9 cellular contexts compared by ENCODE assay signal in genomic region chr5:7392401-7393024, GRCh38. TPM values are rescaled to one million over a fixed set of nuclear protein-coding genes. Genes with fewer than 3 reads are reported as not detected.
DNase-seq lines count a peak whose midpoint lies in the region; ATAC-seq, FAIRE-seq and TF ChIP-seq lines count a peak whose summit lies in the region.
"Had no signal": no experiment of that assay in that cellular context is flagged by ENCODE, and none has a peak within 500 bp of the region (broad histone marks: within the 10 kb centered on the region; RNA-seq: fewer than 3 reads in every experiment).

No MANE protein-coding gene starts in this region.

- CTCF ChIA-PET in HepG2 (lab: Yijun Ruan, JAX; ENCODE audit: low intra/inter-chr PET ratio, low total read pairs) = interaction anchor here (1.2 kb wide), 1 partner anchor 572 kb away, joined by 7 read pairs; no protein-coding TSS in a partner anchor

- in situ Hi-C loops in astrocyte of the cerebellum (cut with HindIII; ENCODE audit: low sequenced_read_pairs) (no loop called here), HepG2 (cut with HindIII; ENCODE audit: extremely low pct_ligation_motif_present, low pct_unique_long_range_greater_than_20kb) (loop anchor here (25.0 kb wide), 1 partner anchor 580 kb away; no protein-coding TSS in a partner anchor)

- TF ChIP-seq EP300 in HepG2 (IDR thresholded peaks at IDR 0.05; ENCODE audit: low read depth in 2 of 2, low read length in 2 of 2) (no peak), HepG2 (CRISPR knock-in tag; IDR thresholded peaks at IDR 0.05; ENCODE audit: borderline replicate concordance) (no peak)

- H2AFZ ChIP-seq in HepG2 (ENCODE audit: low read length) = no peak overlapping the region

- no peaks in the 10 kb centered on the region for H3K79me2 ChIP-seq in HepG2 (ENCODE audit: insufficient read depth, low read length)

- BruUV-seq in HepG2 (replicated peaks; lab: Mats Ljungman, UMichigan) = no TSS peak

- intact Hi-C loops in HepG2 (cut with micrococcal nuclease; ENCODE audit: unreplicated experiment) = loop anchor here (2.0 kb wide), 1 partner anchor 132 kb away; no protein-coding TSS in a partner anchor

- FAIRE-seq in HepG2 (lab: Jason Lieb, UNC) = peak; percentile 66

- no peak overlapping the region for H3K9ac ChIP-seq in HepG2 (ENCODE audit: insufficient read depth, low read depth, low read length)

- POLR2A ChIA-PET in HepG2 (lab: Yijun Ruan, JAX) = no interaction called here

- H3K27ac ChIP-seq in HepG2 (ENCODE audit: extremely low read length, insufficient read depth, low read length) = no peak overlapping the region
- H3K27ac ChIP-seq: epithelial cell of prostate had no signal

- ATAC-seq in HepG2 = peak; percentile 54
- no peak for ATAC-seq in HG02588 (IDR thresholded peaks at IDR 0.05; ENCODE audit: unreplicated experiment)
- ATAC-seq in HG03354 (IDR thresholded peaks at IDR 0.05; ENCODE audit: poor library complexity, severe bottlenecking, unreplicated experiment) = no peak
- no peak for ATAC-seq in HG03457 (IDR thresholded peaks at IDR 0.05; ENCODE audit: unreplicated experiment)

- no peak for TF ChIP-seq POLR2A in NB4 (IDR thresholded peaks at IDR 0.05; ENCODE audit: extremely low read depth, insufficient read length)
- TF ChIP-seq POLR2A in HepG2 (IDR thresholded peaks at IDR 0.05; ENCODE audit: insufficient read depth in 1 of 2, low read depth in 2 of 2, low read length in 2 of 2) = no peak

- H3K9me3 ChIP-seq in HepG2 (ENCODE audit: low read length) = no peaks in the 10 kb centered on the region

- TF ChIP-seq RAD21 in HepG2 (CRISPR knock-in tag; IDR thresholded peaks at IDR 0.05) = no peak

- TF ChIP-seq CTCF in NB4 (IDR thresholded peaks at IDR 0.05; ENCODE audit: low read depth, low read length) (peak; percentile 52), astrocyte of the cerebellum (IDR thresholded peaks at IDR 0.05; ENCODE audit: low read depth, low read length, missing control alignments) (peak; percentile 80), HepG2 (CRISPR knock-in tag; IDR thresholded peaks at IDR 0.05) (peak; percentile 52)

- H3K4me1 ChIP-seq in HepG2 (ENCODE audit: insufficient read depth, low read length) = no peaks in the 10 kb centered on the region

- peaks cover 0 to 18% of the 10 kb centered on the region in 2 experiments; a peak in 3 of 5 replicates for H3K27me3 ChIP-seq in HepG2 (ENCODE audit: control insufficient read depth in 1 of 2, insufficient read depth in 2 of 2, low read length in 2 of 2)

- H4K20me1 ChIP-seq in HepG2 (ENCODE audit: insufficient read depth, low read length) = no peaks in the 10 kb centered on the region; the same call in 1 of the 2 replicates

- H3K4me3 ChIP-seq in NB4 (ENCODE audit: low read depth, low read length) (no peak overlapping the region), astrocyte of the cerebellum (ENCODE audit: low read depth, low read length) (no peak overlapping the region), HepG2 (replicated peaks in 1 of 3; ENCODE audit: insufficient read depth in 1 of 3, low read depth in 2 of 3, low read length in 3 of 3) (no peak overlapping the region)

- peak; percentile 90 for DNase-seq in DMS153 treated with DMSO at 0.1 percent for 48 hours (lab: John Stamatoyannopoulos, UW; ENCODE audit: unreplicated experiment)
- DNase-seq in NB4 (ENCODE audit: low read depth) = peak; percentile 31
- peak; percentile 33 for DNase-seq in astrocyte of the cerebellum (ENCODE audit: low read depth)
- peak; percentile 6 for DNase-seq in HepG2 (ENCODE audit: low spot score)
- no peak for DNase-seq in HCEC 1CT

- no peaks in the 10 kb centered on the region for H3K36me3 ChIP-seq in HepG2 (replicated peaks in 1 of 2; ENCODE audit: control insufficient read depth in 1 of 2, insufficient read depth in 2 of 2, low read length in 2 of 2)

- 35% methylated on average over 7 of the region's 7 CpGs for WGBS in HepG2 (ENCODE audit: low lambda C conversion rate)

- H3K4me2 ChIP-seq in HepG2 (ENCODE audit: low read depth, low read length) = no peak overlapping the region

TF ChIP-seq in HepG2, 621 proteins besides CTCF, POLR2A, EP300 and RAD21:
- TF ChIP-seq ZNF563 (CRISPR knock-in tag; IDR thresholded peaks at IDR 0.05) (no peak), SMC3 (IDR thresholded peaks at IDR 0.05; ENCODE audit: low read length) (peak; percentile 38; the same call in 1 of the 2 replicates), GABPA (IDR thresholded peaks at IDR 0.05; ENCODE audit: low read depth, low read length) (no peak), GABPA (CRISPR knock-in tag; IDR thresholded peaks at IDR 0.05; ENCODE audit: low read depth) (peak; percentile 26; the same call in 1 of the 2 replicates), ZNF121 (CRISPR knock-in tag; IDR thresholded peaks at IDR 0.05) (peak; percentile 76), STAG1 (CRISPR knock-in tag; IDR thresholded peaks at IDR 0.05) (peak; percentile 45), SIX1 (CRISPR knock-in tag; IDR thresholded peaks at IDR 0.05; ENCODE audit: borderline replicate concordance) (no peak)
- TF ChIP-seq, protein P1, sequence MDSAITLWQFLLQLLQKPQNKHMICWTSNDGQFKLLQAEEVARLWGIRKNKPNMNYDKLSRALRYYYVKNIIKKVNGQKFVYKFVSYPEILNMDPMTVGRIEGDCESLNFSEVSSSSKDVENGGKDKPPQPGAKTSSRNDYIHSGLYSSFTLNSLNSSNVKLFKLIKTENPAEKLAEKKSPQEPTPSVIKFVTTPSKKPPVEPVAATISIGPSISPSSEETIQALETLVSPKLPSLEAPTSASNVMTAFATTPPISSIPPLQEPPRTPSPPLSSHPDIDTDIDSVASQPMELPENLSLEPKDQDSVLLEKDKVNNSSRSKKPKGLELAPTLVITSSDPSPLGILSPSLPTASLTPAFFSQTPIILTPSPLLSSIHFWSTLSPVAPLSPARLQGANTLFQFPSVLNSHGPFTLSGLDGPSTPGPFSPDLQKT (CRISPR knock-in tag; IDR thresholded peaks at IDR 0.05; ENCODE audit: borderline replicate concordance) = no peak

RNA-seq across cellular contexts. Expression of gene ADCY2, which starts 3.4 kb away (rescaled TPM):
- not detected in 2 replicates for total RNA-seq in HepG2 (2016; rRNA removed; fragmentation: Illumina TruSeq; extraction: Trizol)
- not detected in 2 replicates for total RNA-seq in HepG2 (2016; cell fraction: cytosol; rRNA removed; fragmentation: Illumina TruSeq; extraction: Trizol; ENCODE audit: low read depth)
- not detected in 2 replicates for total RNA-seq in HepG2 (2016; cell fraction: insoluble cytoplasmic fraction; rRNA removed; fragmentation: Illumina TruSeq; extraction: Trizol)
- not detected in 2 replicates for total RNA-seq in HepG2 (2016; cell fraction: membrane; rRNA removed; fragmentation: Illumina TruSeq; extraction: Trizol)
- not detected in 2 replicates for total RNA-seq in HepG2 (2016; cell fraction: nucleus; rRNA removed; fragmentation: Illumina TruSeq; extraction: Trizol)
- not detected in 2 replicates for polyA plus RNA-seq in HepG2 (2011; rRNA removed)
- not detected in 2 replicates for polyA plus RNA-seq in HepG2 (2011; cell fraction: cytosol; rRNA removed)
- not detected in 2 replicates for polyA plus RNA-seq in HepG2 (2011; cell fraction: nucleus; rRNA removed)
- not detected in 2 replicates for polyA plus RNA-seq in HepG2 (2012)
- polyA plus RNA-seq in HepG2 (2016; cell fraction: cytosol; fragmentation: Illumina TruSeq; extraction: Trizol; ENCODE audit: low read depth) = not detected in 2 replicates
- polyA plus RNA-seq in HepG2 (2016; cell fraction: insoluble cytoplasmic fraction; fragmentation: Illumina TruSeq; extraction: Trizol; ENCODE audit: low read depth) = not detected in 2 replicates
- polyA plus RNA-seq in HepG2 (2016; cell fraction: membrane; fragmentation: Illumina TruSeq; extraction: Trizol; ENCODE audit: low read depth) = not detected in 2 replicates
- not detected in 2 replicates for polyA plus RNA-seq in HepG2 (2016; cell fraction: nucleus; fragmentation: Illumina TruSeq; extraction: Trizol; ENCODE audit: insufficient read depth, low read depth)
- 0.02 TPM in 1 of 2 replicates, not detected in the other for polyA minus RNA-seq in HepG2 (2011; rRNA and poly(A)+ RNA removed; ENCODE audit: low replicate concordance)
- not detected in 2 replicates for polyA minus RNA-seq in HepG2 (2011; cell fraction: cytosol; rRNA and poly(A)+ RNA removed)
- not detected in 2 replicates for polyA minus RNA-seq in HepG2 (2011; cell fraction: nucleus; rRNA and poly(A)+ RNA removed)
